ENCODE assay signal across 1 cellular context in genomic region chr17:13750783-13751484, GRCh38.
TF ChIP-seq lines count a peak whose summit lies in the region.

No MANE protein-coding gene starts in this region.

TF ChIP-seq in GM23338, 12 proteins besides CTCF, POLR2A, EP300 and RAD21 (continued from another document):
- no peak for TF ChIP-seq ZNF462 (CRISPR knock-in tag; IDR thresholded peaks at IDR 0.05)
- no peak for TF ChIP-seq NANOG (IDR thresholded peaks at IDR 0.05; ENCODE audit: borderline replicate concordance)
- TF ChIP-seq ETS1 (IDR thresholded peaks at IDR 0.05), result no peak
- TF ChIP-seq ZNF114 (CRISPR knock-in tag; IDR thresholded peaks at IDR 0.05), result no peak
TF ChIP-seq in GM23338: peak in this region for 0.
